ENCODE assay signal across 1 cellular context in the genomic region with DNA sequence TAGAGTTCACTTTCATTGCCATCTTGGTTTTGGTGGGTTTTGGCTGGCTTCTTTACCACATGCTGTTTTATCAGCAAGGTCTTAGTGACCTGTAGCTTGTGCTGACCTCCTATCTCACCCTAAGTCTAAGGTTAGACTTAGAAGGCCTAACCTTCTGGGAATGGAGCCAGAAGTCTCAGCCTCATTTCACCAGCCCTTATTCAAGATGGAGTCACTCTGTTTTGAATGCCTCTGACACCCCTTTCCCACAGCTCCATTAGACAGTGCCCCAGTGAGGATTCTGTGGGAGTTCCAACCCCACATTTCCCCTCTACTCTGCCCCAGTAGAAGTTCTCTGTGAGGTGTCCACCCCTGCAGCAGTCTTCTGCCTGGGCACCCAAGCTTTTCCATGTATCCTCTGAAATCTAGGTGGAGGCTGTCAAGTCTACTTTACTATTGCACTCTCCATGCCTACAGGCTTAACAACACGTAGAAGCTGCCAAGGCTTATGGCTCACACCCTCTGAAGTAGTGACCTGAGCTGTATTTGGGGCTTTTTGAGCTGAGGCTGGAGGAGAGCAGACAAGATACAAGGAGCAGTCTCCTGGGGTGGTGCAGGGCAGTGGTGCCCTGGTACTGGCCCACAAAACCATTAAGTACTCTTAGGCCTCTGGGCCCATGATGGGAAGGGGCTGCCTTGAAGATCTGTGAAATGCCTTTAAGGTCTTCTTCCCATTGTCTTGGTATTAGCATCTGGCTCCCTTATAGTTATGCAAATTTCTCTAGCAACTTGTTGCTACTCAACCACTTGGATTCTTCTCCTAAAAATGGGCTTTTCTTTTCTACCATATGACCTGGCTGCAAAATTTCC.
A peak's percentile ranks its signal among the peaks of the same experiment; 100 is the strongest.
TF ChIP-seq lines count a peak whose summit lies in the region.

No MANE protein-coding gene starts in this region.

TF ChIP-seq in HepG2, 621 proteins besides CTCF, POLR2A, EP300 and RAD21:
- TF ChIP-seq EZH2 (conservative IDR thresholded peaks at IDR 0.05; ENCODE audit: low read depth, low read length) (no peak), SNAPC2 (CRISPR knock-in tag; IDR thresholded peaks at IDR 0.05) (0 out of 2 replicates have a peak, but pooled peaks have one; percentile 85), ZNF773 (CRISPR knock-in tag; IDR thresholded peaks at IDR 0.05; ENCODE audit: borderline replicate concordance) (no peak), NCOA5 (CRISPR knock-in tag; IDR thresholded peaks at IDR 0.05) (no peak), SKI (IDR thresholded peaks at IDR 0.05; ENCODE audit: partially characterized antibody) (no peak), SMC3 (IDR thresholded peaks at IDR 0.05; ENCODE audit: low read length) (no peak), ZNF879 (CRISPR knock-in tag; IDR thresholded peaks at IDR 0.05) (no peak)
- TF ChIP-seq, protein P1, sequence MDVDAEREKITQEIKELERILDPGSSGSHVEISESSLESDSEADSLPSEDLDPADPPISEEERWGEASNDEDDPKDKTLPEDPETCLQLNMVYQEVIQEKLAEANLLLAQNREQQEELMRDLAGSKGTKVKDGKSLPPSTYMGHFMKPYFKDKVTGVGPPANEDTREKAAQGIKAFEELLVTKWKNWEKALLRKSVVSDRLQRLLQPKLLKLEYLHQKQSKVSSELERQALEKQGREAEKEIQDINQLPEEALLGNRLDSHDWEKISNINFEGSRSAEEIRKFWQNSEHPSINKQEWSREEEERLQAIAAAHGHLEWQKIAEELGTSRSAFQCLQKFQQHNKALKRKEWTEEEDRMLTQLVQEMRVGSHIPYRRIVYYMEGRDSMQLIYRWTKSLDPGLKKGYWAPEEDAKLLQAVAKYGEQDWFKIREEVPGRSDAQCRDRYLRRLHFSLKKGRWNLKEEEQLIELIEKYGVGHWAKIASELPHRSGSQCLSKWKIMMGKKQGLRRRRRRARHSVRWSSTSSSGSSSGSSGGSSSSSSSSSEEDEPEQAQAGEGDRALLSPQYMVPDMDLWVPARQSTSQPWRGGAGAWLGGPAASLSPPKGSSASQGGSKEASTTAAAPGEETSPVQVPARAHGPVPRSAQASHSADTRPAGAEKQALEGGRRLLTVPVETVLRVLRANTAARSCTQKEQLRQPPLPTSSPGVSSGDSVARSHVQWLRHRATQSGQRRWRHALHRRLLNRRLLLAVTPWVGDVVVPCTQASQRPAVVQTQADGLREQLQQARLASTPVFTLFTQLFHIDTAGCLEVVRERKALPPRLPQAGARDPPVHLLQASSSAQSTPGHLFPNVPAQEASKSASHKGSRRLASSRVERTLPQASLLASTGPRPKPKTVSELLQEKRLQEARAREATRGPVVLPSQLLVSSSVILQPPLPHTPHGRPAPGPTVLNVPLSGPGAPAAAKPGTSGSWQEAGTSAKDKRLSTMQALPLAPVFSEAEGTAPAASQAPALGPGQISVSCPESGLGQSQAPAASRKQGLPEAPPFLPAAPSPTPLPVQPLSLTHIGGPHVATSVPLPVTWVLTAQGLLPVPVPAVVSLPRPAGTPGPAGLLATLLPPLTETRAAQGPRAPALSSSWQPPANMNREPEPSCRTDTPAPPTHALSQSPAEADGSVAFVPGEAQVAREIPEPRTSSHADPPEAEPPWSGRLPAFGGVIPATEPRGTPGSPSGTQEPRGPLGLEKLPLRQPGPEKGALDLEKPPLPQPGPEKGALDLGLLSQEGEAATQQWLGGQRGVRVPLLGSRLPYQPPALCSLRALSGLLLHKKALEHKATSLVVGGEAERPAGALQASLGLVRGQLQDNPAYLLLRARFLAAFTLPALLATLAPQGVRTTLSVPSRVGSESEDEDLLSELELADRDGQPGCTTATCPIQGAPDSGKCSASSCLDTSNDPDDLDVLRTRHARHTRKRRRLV (CRISPR knock-in tag; IDR thresholded peaks at IDR 0.05) = peak; percentile 97
- TF ChIP-seq, protein P2, sequence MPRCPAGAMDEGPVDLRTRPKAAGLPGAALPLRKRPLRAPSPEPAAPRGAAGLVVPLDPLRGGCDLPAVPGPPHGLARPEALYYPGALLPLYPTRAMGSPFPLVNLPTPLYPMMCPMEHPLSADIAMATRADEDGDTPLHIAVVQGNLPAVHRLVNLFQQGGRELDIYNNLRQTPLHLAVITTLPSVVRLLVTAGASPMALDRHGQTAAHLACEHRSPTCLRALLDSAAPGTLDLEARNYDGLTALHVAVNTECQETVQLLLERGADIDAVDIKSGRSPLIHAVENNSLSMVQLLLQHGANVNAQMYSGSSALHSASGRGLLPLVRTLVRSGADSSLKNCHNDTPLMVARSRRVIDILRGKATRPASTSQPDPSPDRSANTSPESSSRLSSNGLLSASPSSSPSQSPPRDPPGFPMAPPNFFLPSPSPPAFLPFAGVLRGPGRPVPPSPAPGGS (CRISPR knock-in tag; IDR thresholded peaks at IDR 0.05) = no peak
